1 cellular context compared by ENCODE assay signal in the genomic region with DNA sequence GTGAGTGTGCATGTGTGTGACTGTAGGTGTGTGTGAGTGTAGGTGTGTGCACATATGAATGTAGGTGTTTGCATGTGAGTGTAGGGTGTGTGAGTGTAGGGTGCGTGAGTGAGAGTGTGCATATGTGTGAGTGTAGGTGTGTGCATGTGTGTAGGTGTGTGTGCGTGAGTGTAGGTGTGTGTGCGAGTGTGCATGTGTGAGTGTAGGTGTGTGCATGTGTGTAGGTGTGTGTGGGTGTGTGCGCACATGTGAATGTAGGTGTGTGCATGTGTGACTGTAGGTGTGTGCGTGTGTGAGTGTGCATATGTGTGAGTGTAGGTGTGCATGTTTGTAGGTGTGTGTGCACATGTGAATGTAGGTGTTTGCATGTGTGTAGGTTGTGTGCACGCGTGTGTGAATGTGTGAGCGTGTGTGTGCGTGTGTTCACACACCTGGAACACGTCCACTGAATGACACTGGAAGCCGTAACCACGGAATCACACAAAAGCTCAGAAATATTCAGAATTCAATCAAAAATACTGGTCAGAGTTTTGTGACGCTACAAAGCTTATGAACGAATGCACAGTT.
TF ChIP-seq lines count a peak whose summit lies in the region.

No MANE protein-coding gene starts in this region.

TF ChIP-seq in K562, 482 proteins besides CTCF, POLR2A, EP300 and RAD21:
- TF ChIP-seq GTF2F1 (IDR thresholded peaks at IDR 0.05; ENCODE audit: low read depth, low read length) (no peak), ZBTB43 (CRISPR knock-in tag; IDR thresholded peaks at IDR 0.05) (peak; percentile 99), ETV6 (IDR thresholded peaks at IDR 0.05; ENCODE audit: borderline replicate concordance in 1 of 2, low read depth in 2 of 2, low read length in 1 of 2) (no peak), ETV6 (CRISPR knock-in tag; IDR thresholded peaks at IDR 0.05; ENCODE audit: borderline replicate concordance) (no peak)
